7 cellular contexts compared by ENCODE assay signal in the genomic region with DNA sequence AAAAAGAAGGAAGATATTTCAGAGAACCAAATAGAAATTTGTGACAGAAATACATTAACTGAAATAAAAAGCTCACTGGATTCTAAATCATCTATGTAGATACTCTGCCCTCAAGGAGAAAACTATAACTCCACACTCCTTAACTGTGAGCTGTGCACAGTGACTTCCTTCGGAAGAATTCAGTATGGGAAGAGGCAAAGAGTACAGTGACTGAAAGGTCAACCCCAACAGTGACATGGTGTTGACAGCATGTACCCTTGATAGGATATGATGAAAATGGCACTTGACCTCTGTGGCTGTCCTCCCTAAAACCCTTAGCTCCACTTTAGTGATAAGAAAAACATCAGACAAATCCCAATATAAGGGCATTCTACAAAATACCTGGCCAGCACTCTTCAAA.
"Had no signal": no experiment of that assay in that cellular context is flagged by ENCODE, and none has a peak within 500 bp of the region (broad histone marks: within the 10 kb centered on the region; RNA-seq: fewer than 3 reads in every experiment).

No MANE protein-coding gene starts in this region.

- ATAC-seq: HepG2 had no signal

- H3K27ac ChIP-seq: HL-60 had no signal

- DNase-seq: GOT3, H9, HCEC 1CT, KBM-7 had no signal

- FAIRE-seq: H54, HepG2 had no signal
